In the genomic region with DNA sequence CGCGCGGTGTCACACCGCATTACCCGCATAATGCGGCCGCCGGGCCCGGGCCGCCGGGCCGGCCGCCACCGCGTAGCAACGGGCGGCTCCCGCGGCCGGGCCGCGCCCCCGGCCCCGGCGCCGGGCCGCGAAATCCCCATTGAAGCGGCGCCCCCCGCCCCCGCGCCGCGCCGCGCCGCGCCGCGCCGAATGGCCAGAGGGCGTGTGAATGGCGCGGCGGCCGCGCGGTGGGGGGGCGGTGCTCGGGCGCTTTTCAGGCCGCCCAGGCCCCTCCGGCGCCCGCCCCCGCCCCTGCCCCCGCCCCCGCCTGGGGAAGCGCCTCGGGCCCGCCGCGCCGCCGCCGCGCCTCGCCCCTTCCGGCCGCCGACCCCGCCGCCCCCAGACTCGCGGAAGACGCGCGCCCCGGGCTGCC, we compare ENCODE assay signal across 8 cellular contexts. TPM values are rescaled to one million over a fixed set of nuclear protein-coding genes. Genes with fewer than 3 reads are reported as not detected.
DNase-seq lines count a peak whose midpoint lies in the region; ATAC-seq and TF ChIP-seq lines count a peak whose summit lies in the region.

No MANE protein-coding gene starts in this region.

- H3K23ac ChIP-seq in H9 (ENCODE audit: insufficient read length, low read depth, low read length) = no peak overlapping the region

- H3K27me3 ChIP-seq in BLaER1 treated with 17β-estradiol and CSF1 and Interleukin-3, amounts not matched to agents 10 nM and 100 nM = peaks cover 20 to 38% (median 31%) of the 10 kb centered on the region in 11 experiments
- peaks cover 29% of the 10 kb centered on the region; the same call in 1 of the 2 replicates for H3K27me3 ChIP-seq in H9 (ENCODE audit: insufficient read depth, low read length)
- H3K27me3 ChIP-seq in cardiac muscle cell = no peaks in the 10 kb centered on the region
- peaks cover 19 to 66% (median 53%) of the 10 kb centered on the region in 3 donors for H3K27me3 ChIP-seq in skeletal muscle tissue (ENCODE audit: control insufficient read depth in 3 of 3, insufficient read depth in 3 of 3, low read length in 3 of 3)

- DNase-seq in H9 = peak; percentile 72
- no peak for DNase-seq in T-helper 17 cell
- peak; percentile 46 to 75 for DNase-seq in cardiac muscle cell (ENCODE audit: low read depth in 1 of 2, low spot score in 1 of 2)
- DNase-seq in DMS79 treated with DMSO at 0.1 percent for 48 hours (lab: John Stamatoyannopoulos, UW) = no peak

- H2BK12ac ChIP-seq in H9 (ENCODE audit: insufficient read length, low read depth, low read length) = no peak overlapping the region

- no peak overlapping the region for H3T11ph ChIP-seq in H9 (ENCODE audit: low read length)

- no peak overlapping the region for H4K91ac ChIP-seq in H9 (ENCODE audit: insufficient read length, low read depth, low read length)

- no peaks in the 10 kb centered on the region for H3K36me3 ChIP-seq in BLaER1 treated with 17β-estradiol and CSF1 and Interleukin-3, amounts not matched to agents 10 nM and 100 nM
- H3K36me3 ChIP-seq in cardiac muscle cell = no peaks in the 10 kb centered on the region
- H3K36me3 ChIP-seq in skeletal muscle tissue (ENCODE audit: control insufficient read depth in 3 of 3, insufficient read depth in 3 of 3, low read length in 3 of 3) = no peaks in the 10 kb centered on the region

- H2BK5ac ChIP-seq in H9 (ENCODE audit: insufficient read length, low read length) = no peak overlapping the region

- peaks cover 9% of the 10 kb centered on the region for H3K23me2 ChIP-seq in H9 (ENCODE audit: insufficient read length, low read depth, low read length, poor library complexity, severe bottlenecking)

- peak overlapping the region in 10 of 11 experiments; percentile 17 to 83 (median 78); a peak in 18 of 22 replicates for H3K27ac ChIP-seq in BLaER1 treated with 17β-estradiol and CSF1 and Interleukin-3, amounts not matched to agents 10 nM and 100 nM
- peak overlapping the region; percentile 75 for H3K27ac ChIP-seq in H9 (ENCODE audit: insufficient read length, low read depth, low read length)
- peak overlapping the region; percentile 60 for H3K27ac ChIP-seq in cardiac muscle cell
- no peak overlapping the region for H3K27ac ChIP-seq in skeletal muscle tissue (ENCODE audit: low read depth, low read length)

- H4K20me1 ChIP-seq in BLaER1 treated with 17β-estradiol and CSF1 and Interleukin-3, amounts not matched to agents 10 nM and 100 nM = peaks cover 0 to 9% (median 0%) of the 10 kb centered on the region in 11 experiments; a peak in 2 of 22 replicates
- H4K20me1 ChIP-seq in H9 (ENCODE audit: control insufficient read depth, insufficient read depth, insufficient read length) = no peaks in the 10 kb centered on the region

- H2AFZ ChIP-seq in H9 (ENCODE audit: low read length) = no peak overlapping the region

- no peak overlapping the region for H3K4ac ChIP-seq in H9 (ENCODE audit: low read depth, low read length)

- no peak overlapping the region for H3K56ac ChIP-seq in H9 (ENCODE audit: insufficient read length, low read depth, low read length)

- no CpG with 5 or more reads among the region's 80 CpGs for WGBS in H9 (ENCODE audit: extremely low coverage, insufficient read length, low lambda C conversion rate)

- peak overlapping the region; percentile 80; the same call in 1 of the 2 replicates for H3K14ac ChIP-seq in H9 (ENCODE audit: insufficient read depth, low read length)

- no peak overlapping the region; a peak in 1 of 7 replicates for H3K27ac Mint-ChIP-seq in H9
- H3K27ac Mint-ChIP-seq in T-helper 17 cell = no peak overlapping the region

- peaks cover 11 to 47% (median 41%) of the 10 kb centered on the region in 10 experiments for H3K4me1 ChIP-seq in BLaER1 treated with 17β-estradiol and CSF1 and Interleukin-3, amounts not matched to agents 10 nM and 100 nM
- H3K4me1 ChIP-seq in H9 (ENCODE audit: insufficient read depth, low read length) (peaks cover 3% of the 10 kb centered on the region; the same call in 1 of the 2 replicates), cardiac muscle cell (ENCODE audit: low read depth) (no peaks in the 10 kb centered on the region), skeletal muscle tissue (ENCODE audit: control insufficient read depth in 3 of 3, insufficient read depth in 3 of 3, low read length in 3 of 3) (peaks cover 5 to 16% (median 15%) of the 10 kb centered on the region in 3 donors)

- H3K4me3 Mint-ChIP-seq in H9 (peak overlapping the region; percentile 60 to 80; a peak in 3 of 5 replicates), T-helper 17 cell (peak overlapping the region; percentile 81)

- no peaks in the 10 kb centered on the region for H3K79me1 ChIP-seq in H9 (ENCODE audit: insufficient read depth, low read depth, low read length, poor library complexity, severe bottlenecking)

- H3K36me3 Mint-ChIP-seq in H9 (ENCODE audit: insufficient read depth in 1 of 3, low read depth in 3 of 3) (peaks cover 3 to 35% (median 5%) of the 10 kb centered on the region in 3 experiments; a peak in 5 of 7 replicates), T-helper 17 cell (ENCODE audit: low read depth) (no peaks in the 10 kb centered on the region)

- H3K4me2 ChIP-seq in BLaER1 treated with 17β-estradiol and CSF1 and Interleukin-3, amounts not matched to agents 10 nM and 100 nM = peak overlapping the region; percentile 90 to 98 (median 94)
- peak overlapping the region; percentile 59 for H3K4me2 ChIP-seq in H9 (ENCODE audit: insufficient read depth, insufficient read length, low read length)

- H3K79me2 ChIP-seq in H9 (ENCODE audit: insufficient read depth, low read length) = no peaks in the 10 kb centered on the region

- no peak overlapping the region for H2BK15ac ChIP-seq in H9 (ENCODE audit: low read depth, low read length)

- H2BK20ac ChIP-seq in H9 (ENCODE audit: low read depth, low read length, poor library complexity, severe bottlenecking) = no peak overlapping the region

- H3K4me3 ChIP-seq in BLaER1 treated with 17β-estradiol and CSF1 and Interleukin-3, amounts not matched to agents 10 nM and 100 nM = peak overlapping the region; percentile 58 to 78 (median 67)
- H3K4me3 ChIP-seq in cardiac muscle cell (peak overlapping the region; percentile 47), skeletal muscle tissue (ENCODE audit: low read length in 3 of 3) (peak overlapping the region in 2 of 3 donors; percentile 43 to 56)

- no peak overlapping the region for H2BK120ac ChIP-seq in H9 (ENCODE audit: low read depth, low read length, poor library complexity, severe bottlenecking)

- H4K5ac ChIP-seq in H9 (ENCODE audit: insufficient read length, low read depth, low read length) = no peak overlapping the region

- no peaks in the 10 kb centered on the region for H3K9me3 ChIP-seq in BLaER1 treated with 17β-estradiol and CSF1 and Interleukin-3, amounts not matched to agents 10 nM and 100 nM (replicated peaks in 1 of 11)
- H3K9me3 ChIP-seq in H9 (ENCODE audit: control insufficient read depth, low read depth, low read length) (no peaks in the 10 kb centered on the region), T-helper 17 cell (ENCODE audit: control insufficient read depth, low read length, poor library complexity, severe bottlenecking) (no peaks in the 10 kb centered on the region), cardiac muscle cell (ENCODE audit: low read depth) (no peaks in the 10 kb centered on the region), skeletal muscle tissue (ENCODE audit: control insufficient read depth in 3 of 3, low read length in 3 of 3) (no peaks in the 10 kb centered on the region)

- H3K9me3 Mint-ChIP-seq in H9 = peaks cover 0 to 3% of the 10 kb centered on the region in 2 experiments; a peak in 1 of 5 replicates

- ATAC-seq in T-helper 17 cell (peak; percentile 35), GM18868 (IDR thresholded peaks at IDR 0.05; ENCODE audit: unreplicated experiment) (no peak), HG02852 (IDR thresholded peaks at IDR 0.05; ENCODE audit: unreplicated experiment) (no peak)

- peak overlapping the region; percentile 93 for H3K18ac ChIP-seq in H9 (ENCODE audit: insufficient read length, low read depth, low read length)

- H2AK5ac ChIP-seq in H9 (ENCODE audit: insufficient read length, low read length) = no peak overlapping the region

- TF ChIP-seq CTCF in H9 (conservative IDR thresholded peaks at IDR 0.05) (no peak), cardiac muscle cell (IDR thresholded peaks at IDR 0.05; ENCODE audit: low read depth, low read length) (no peak)

- H3K4me1 Mint-ChIP-seq in H9 (peaks cover 32 to 38% of the 10 kb centered on the region in 2 experiments), T-helper 17 cell (peaks cover 5% of the 10 kb centered on the region)

- peaks cover 70% of the 10 kb centered on the region for H3K27me3 Mint-ChIP-seq in H9 (ENCODE audit: low read depth)
- peaks cover 46% of the 10 kb centered on the region for H3K27me3 Mint-ChIP-seq in T-helper 17 cell

- H3K9ac ChIP-seq in BLaER1 treated with 17β-estradiol and CSF1 and Interleukin-3, amounts not matched to agents 10 nM and 100 nM = peak overlapping the region; percentile 71 to 91 (median 81)
- no peak overlapping the region for H3K9ac ChIP-seq in H9 (ENCODE audit: extremely low read depth, insufficient read length, low read length)
- no peak overlapping the region for H3K9ac ChIP-seq in skeletal muscle tissue (ENCODE audit: low read depth in 1 of 3, low read length in 3 of 3)

- no peak overlapping the region for H4K8ac ChIP-seq in H9 (replicated peaks; ENCODE audit: insufficient read length, low read depth, low read length)

RNA-seq across cellular contexts. Expression of a gene that starts 46.9 kb away (rescaled TPM):
- total RNA-seq in H9 (2021) = 22.4 and 22.7 TPM in 2 replicates
- total RNA-seq in T-helper 17 cell = not detected
- 5.1 and 7.3 TPM in 2 replicates for total RNA-seq in cardiac muscle cell
- polyA plus RNA-seq in cardiac muscle cell = 5.8 and 7.3 TPM in 2 replicates
- total RNA-seq in skeletal muscle tissue = 1.0 TPM

Comparison
In these comparisons a context has a peak if more than half of its experiments do, and no peak if none do; other contexts are left out.
1. H3K9ac ChIP-seq: peak in BLaER1 treated with 17β-estradiol and CSF1 and Interleukin-3, amounts not matched to agents 10 nM and 100 nM (11 of 11); none in H9 (single experiment) and skeletal muscle tissue (0 of 3).
2. DNase-seq: peak in H9 (single experiment) and cardiac muscle cell (2 of 2); none in T-helper 17 cell (0 of 3) and DMS79 treated with DMSO at 0.1 percent for 48 hours (single experiment).
3. Peak in every context shown above with its lines, with median percentiles within 50 percentile points of each other: H3K4me3 ChIP-seq.